In the genomic region with DNA sequence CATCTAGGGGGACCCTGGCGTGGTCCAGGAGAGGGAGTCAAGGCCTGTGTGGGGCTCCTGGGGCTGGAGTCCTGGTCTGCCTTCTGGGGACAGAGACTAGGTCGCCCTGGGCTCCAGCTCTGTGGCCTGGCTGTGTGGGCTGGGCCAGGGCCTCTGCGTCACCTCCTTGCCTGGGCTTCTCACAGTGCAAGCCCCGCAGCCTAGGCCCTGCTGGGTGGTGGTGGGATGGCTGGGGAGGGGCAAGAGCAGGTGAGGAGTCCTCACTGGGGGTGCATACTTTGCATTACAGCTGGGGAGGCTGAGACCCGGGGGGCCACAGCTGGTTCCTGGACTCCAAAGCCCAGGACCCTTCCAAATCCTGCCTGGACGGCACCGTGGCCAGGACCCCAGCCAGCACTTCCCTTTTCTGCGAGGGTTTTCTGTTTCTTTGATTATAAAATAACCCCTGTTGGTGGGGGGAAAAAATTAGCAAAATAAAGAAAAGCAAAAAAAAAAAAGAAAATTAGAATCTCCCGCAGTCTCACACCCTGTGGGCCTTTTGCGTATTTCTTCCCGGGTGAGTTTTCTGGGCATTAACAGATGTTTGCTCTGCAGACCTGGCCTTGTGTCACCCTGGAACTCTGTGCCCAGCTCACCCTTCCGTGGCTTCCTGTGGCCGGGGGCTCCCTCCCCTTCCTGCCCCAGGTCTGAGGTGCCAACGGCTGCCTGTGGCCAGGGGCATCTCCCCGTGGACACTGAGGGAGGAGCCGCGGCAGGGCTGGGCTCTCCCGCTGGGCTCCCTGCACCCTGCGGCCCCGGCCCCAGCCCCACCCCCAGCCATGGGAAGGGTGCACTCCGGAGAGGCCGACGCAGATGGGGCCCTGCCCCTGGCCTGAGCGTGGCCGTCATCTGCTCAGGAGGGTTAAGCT, we compare ENCODE assay signal across 9 cellular contexts. TPM values are rescaled to one million over a fixed set of nuclear protein-coding genes. Genes with fewer than 3 reads are reported as not detected.
DNase-seq lines count a peak whose midpoint lies in the region; ATAC-seq, FAIRE-seq and TF ChIP-seq lines count a peak whose summit lies in the region.
"Had no signal": no experiment of that assay in that cellular context is flagged by ENCODE, and none has a peak within 500 bp of the region (broad histone marks: within the 10 kb centered on the region; RNA-seq: fewer than 3 reads in every experiment).

No MANE protein-coding gene starts in this region.

- H3K27me3 ChIP-seq in NT2/D1 (ENCODE audit: insufficient read depth, insufficient read length) (no peaks in the 10 kb centered on the region), small intestine (ENCODE audit: control insufficient read depth in 2 of 2, insufficient read depth in 2 of 2, low read length in 2 of 2) (no peaks in the 10 kb centered on the region)
- H3K27me3 ChIP-seq: ovary had no signal

- no peak for ATAC-seq in HG03378 (IDR thresholded peaks at IDR 0.05; ENCODE audit: unreplicated experiment)

- H3K36me3 ChIP-seq in NT2/D1 (ENCODE audit: insufficient read depth, insufficient read length, low read length), result no peaks in the 10 kb centered on the region
- H3K36me3 ChIP-seq in small intestine (ENCODE audit: control insufficient read depth in 2 of 2, insufficient read depth in 2 of 2, low read length in 2 of 2), result no peaks in the 10 kb centered on the region
- H3K36me3 ChIP-seq: ovary had no signal

- peak overlapping the region; percentile 47 to 87 for H3K27ac ChIP-seq in small intestine (ENCODE audit: low read depth in 1 of 2, low read length in 1 of 2)

- no peaks in the 10 kb centered on the region for H3K9me3 ChIP-seq in NT2/D1 (ENCODE audit: insufficient read depth, low read length)
- no peaks in the 10 kb centered on the region for H3K9me3 ChIP-seq in small intestine (ENCODE audit: control insufficient read depth, low read depth)
- H3K9me3 ChIP-seq: ovary had no signal

- H3K4me3 ChIP-seq in NT2/D1 (ENCODE audit: insufficient read length, low read depth) (no peak overlapping the region), fibroblast of villous mesenchyme (ENCODE audit: low read depth, low read length) (no peak overlapping the region), small intestine (ENCODE audit: low read depth in 1 of 2, low read length in 2 of 2) (no peak overlapping the region)
- H3K4me3 ChIP-seq: ovary had no signal

- H3K4me1 ChIP-seq in NT2/D1 (ENCODE audit: insufficient read depth, insufficient read length) (peaks cover 23% of the 10 kb centered on the region), small intestine (ENCODE audit: control insufficient read depth in 2 of 2, insufficient read depth in 1 of 2, low read depth in 1 of 2, low read length in 1 of 2) (peaks cover 7 to 9% of the 10 kb centered on the region in 2 donors)

- no peak for TF ChIP-seq CTCF in fibroblast of villous mesenchyme (IDR thresholded peaks at IDR 0.05; ENCODE audit: insufficient read depth, low read depth, low read length)

- FAIRE-seq in small intestine (lab: Jason Lieb, UNC), result no peak

- peak overlapping the region; percentile 50 for H3K9ac ChIP-seq in NT2/D1 (ENCODE audit: insufficient read length, low read depth)

- WGBS in small intestine, 3 donors, result 28 to 39% (median 32%) methylated on average over 21 to 25 of the region's 25 CpGs

- DNase-seq in SKM-1 (lab: John Stamatoyannopoulos, UW; ENCODE audit: unreplicated experiment) (peak; percentile 14), SKM-1 treated with dmso at 0.1 percent for 144 hours (lab: John Stamatoyannopoulos, UW; ENCODE audit: unreplicated experiment) (no peak), NT2/D1 (ENCODE audit: low read depth, low spot score) (no peak), fibroblast of villous mesenchyme (ENCODE audit: low read depth) (peak; percentile 45), small intestine (no peak), NCI-H526 (lab: John Stamatoyannopoulos, UW) (no peak)
- no peak for DNase-seq in stimulated activated CD4-positive, alpha-beta T cell treated with anti-CD3 and anti-CD28 coated beads, Interleukin-12 subunit alpha, Interleukin-12 subunit beta, amount 100 ng/mL, for 4 hours

RNA-seq across cellular contexts. Expression of a gene that starts 23.7 kb away (rescaled TPM):
- 8.2 and 12.9 TPM in 2 replicates for total RNA-seq in fibroblast of villous mesenchyme
- polyA plus RNA-seq in small intestine, result 10 to 100 TPM in 1 of 3 donors, 1 to 10 TPM in 2; 7.0 to 14.7 (median 9.2) TPM

Comparison
In these comparisons a context has a peak if more than half of its experiments do, and no peak if none do; other contexts are left out.
1. DNase-seq: peak in SKM-1 (single experiment) and fibroblast of villous mesenchyme (single experiment); none in SKM-1 treated with dmso at 0.1 percent for 144 hours (single experiment), NT2/D1 (single experiment), small intestine (single experiment), stimulated activated CD4-positive, alpha-beta T cell treated with anti-CD3 and anti-CD28 coated beads, Interleukin-12 subunit alpha, Interleukin-12 subunit beta, amount 100 ng/mL, for 4 hours (single experiment) and NCI-H526 (0 of 2).